Comparison of ENCODE assay signal across 11 cellular contexts in genomic region chr9:90830977-90831376, GRCh38. TPM values are rescaled to one million over a fixed set of nuclear protein-coding genes. Genes with fewer than 3 reads are reported as not detected.
DNase-seq lines count a peak whose midpoint lies in the region; ATAC-seq and TF ChIP-seq lines count a peak whose summit lies in the region.
"Had no signal": no experiment of that assay in that cellular context is flagged by ENCODE, and none has a peak within 500 bp of the region (broad histone marks: within the 10 kb centered on the region; RNA-seq: fewer than 3 reads in every experiment).

No MANE protein-coding gene starts in this region.

- peak; percentile 38 for ATAC-seq in HG02623 (IDR thresholded peaks at IDR 0.05; ENCODE audit: unreplicated experiment)
- ATAC-seq in memory B cell (ENCODE audit: low read depth), result peak; percentile 78

- H3K4me3 Mint-ChIP-seq in memory B cell, result peak overlapping the region; percentile 96
- H3K4me3 Mint-ChIP-seq: activated T-helper 1 cell treated with anti-CD3 and anti-CD28 coated beads, Interleukin-12 subunit alpha, Interleukin-12 subunit beta, Interleukin-2, Interleukin-4 antibody, amounts not matched to agents 30 ng/mL and 10 ng/mL and 1 ng/mL, durations not matched to agents 14 hours and 24 hours and 36 hours had no signal

- H3K4me1 Mint-ChIP-seq in memory B cell, result peaks cover 70% of the 10 kb centered on the region

- peak; percentile 55 for DNase-seq in GM19238 (ENCODE audit: insufficient read length, low spot score)
- peak; percentile 95 for DNase-seq in NCI-H1105 treated with DMSO at 0.1 percent for 48 hours (lab: John Stamatoyannopoulos, UW)
- peak; percentile 41 to 59 for DNase-seq in memory B cell (ENCODE audit: low spot score in 2 of 2)
- DNase-seq in GM20000 (ENCODE audit: low spot score), result no peak
- no peak for DNase-seq in NCI-H345 treated with DMSO at 0.1 percent for 48 hours (lab: John Stamatoyannopoulos, UW; ENCODE audit: unreplicated experiment)
- no peak for DNase-seq in HT-29 (ENCODE audit: low spot score)
- DNase-seq in activated naive CD4-positive, alpha-beta T cell treated with anti-CD3 and anti-CD28 coated beads, Interleukin-2, amount 50 U/mL, for 16 hours, result no peak
- DNase-seq: dorsolateral prefrontal cortex; stimulated activated CD4-positive, alpha-beta T cell treated with anti-CD3 and anti-CD28 coated beads, Interleukin-1b, Interleukin-23, amount 100 ng/mL, for 48 hours had no signal

- H3K36me3 Mint-ChIP-seq in memory B cell, result peaks cover 20% of the 10 kb centered on the region

- H3K9me3 Mint-ChIP-seq in memory B cell, result no peaks in the 10 kb centered on the region
- H3K9me3 Mint-ChIP-seq: activated T-helper 1 cell treated with anti-CD3 and anti-CD28 coated beads, Interleukin-12 subunit alpha, Interleukin-12 subunit beta, Interleukin-2, Interleukin-4 antibody, amounts not matched to agents 30 ng/mL and 10 ng/mL and 1 ng/mL, durations not matched to agents 14 hours and 24 hours and 36 hours had no signal

- peak overlapping the region; percentile 18 for H3K27ac Mint-ChIP-seq in memory B cell
- H3K27ac Mint-ChIP-seq: activated T-helper 1 cell treated with anti-CD3 and anti-CD28 coated beads, Interleukin-12 subunit alpha, Interleukin-12 subunit beta, Interleukin-2, Interleukin-4 antibody, amounts not matched to agents 30 ng/mL and 10 ng/mL and 1 ng/mL, durations not matched to agents 14 hours and 24 hours and 36 hours had no signal

- no peak for TF ChIP-seq CTCF in GM20000 (IDR thresholded peaks at IDR 0.05; ENCODE audit: extremely low read depth, missing control alignments)

- no peaks in the 10 kb centered on the region for H3K27me3 Mint-ChIP-seq in memory B cell

RNA-seq across cellular contexts. Expression of gene SYK, which starts 29.4 kb away (rescaled TPM):
- 24.2 and 34.7 TPM in 2 replicates for total RNA-seq in HT-29 (2014; rRNA removed; shearing (Covaris generic))

Comparison
In these comparisons a context has a peak if more than half of its experiments do, and no peak if none do; other contexts are left out.
1. DNase-seq: peak in GM19238 (single experiment), NCI-H1105 treated with DMSO at 0.1 percent for 48 hours (single experiment) and memory B cell (2 of 2); none in GM20000 (single experiment), NCI-H345 treated with DMSO at 0.1 percent for 48 hours (single experiment), HT-29 (single experiment) and activated naive CD4-positive, alpha-beta T cell treated with anti-CD3 and anti-CD28 coated beads, Interleukin-2, amount 50 U/mL, for 16 hours (single experiment).